Comparison of ENCODE assay signal across 8 cellular contexts in genomic region chr9:79170643-79171042, GRCh38.
"Had no signal": no experiment of that assay in that cellular context is flagged by ENCODE, and none has a peak within 500 bp of the region (broad histone marks: within the 10 kb centered on the region; RNA-seq: fewer than 3 reads in every experiment).

No MANE protein-coding gene starts in this region.

- FAIRE-seq: HepG2, HTR-8/SVneo, K562 had no signal

- H3K27ac ChIP-seq: HL-60, KMS-11 had no signal

- H3K4me2 ChIP-seq: KMS-11 had no signal

- H3K9ac ChIP-seq: KMS-11 had no signal

- DNase-seq: Karpas-422, KBM-7, KG1 had no signal

- ATAC-seq: HepG2, K562 had no signal

- H3K4me3 ChIP-seq: K562 had no signal
